ENCODE assay signal across 8 cellular contexts in the genomic region with DNA sequence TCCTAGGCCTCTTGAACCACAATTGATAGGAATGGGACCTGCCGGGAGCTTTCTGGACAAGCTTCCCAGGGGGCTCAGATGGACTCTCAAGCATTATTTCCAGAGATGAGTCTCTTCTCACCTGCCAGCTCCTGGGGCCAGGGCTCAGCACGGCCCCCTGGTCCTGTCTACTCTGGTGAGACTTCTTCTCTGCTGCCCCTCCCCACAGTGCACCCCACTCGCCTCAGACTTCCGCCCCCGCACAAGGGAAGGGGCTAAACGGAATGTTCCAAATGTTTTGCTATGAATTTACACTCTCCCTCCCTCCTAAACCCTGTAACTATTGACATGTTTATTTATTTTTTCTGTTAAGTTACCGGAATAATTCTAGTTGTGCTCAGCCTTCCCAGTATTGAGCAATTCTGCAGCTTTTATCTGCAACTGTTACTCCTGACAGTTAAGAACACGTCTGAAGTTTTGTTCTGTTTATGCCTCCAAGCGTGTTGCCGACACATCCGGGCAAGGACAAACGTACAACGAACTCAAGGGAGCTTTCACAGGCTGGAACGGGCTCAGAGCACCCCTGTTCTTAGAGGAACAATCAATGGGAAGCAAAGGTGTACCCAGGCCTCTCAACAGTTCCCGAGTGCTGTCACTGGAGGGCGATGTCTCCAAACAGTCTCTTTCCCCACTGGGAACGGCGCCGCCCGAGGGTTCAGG. TPM values are rescaled to one million over a fixed set of nuclear protein-coding genes. Genes with fewer than 3 reads are reported as not detected.
DNase-seq lines count a peak whose midpoint lies in the region; ATAC-seq and TF ChIP-seq lines count a peak whose summit lies in the region.

No MANE protein-coding gene starts in this region.

- ATAC-seq in GM18511 (IDR thresholded peaks at IDR 0.05; ENCODE audit: unreplicated experiment): peak; percentile 80
- ATAC-seq in HG02852 (IDR thresholded peaks at IDR 0.05; ENCODE audit: unreplicated experiment): peak; percentile 74

- no peaks in the 10 kb centered on the region for H3K79me2 ChIP-seq in mesendoderm (ENCODE audit: control insufficient read depth, insufficient read depth, low read length)

- H3K27ac ChIP-seq in VCaP (no peak overlapping the region), endodermal cell (ENCODE audit: low read depth, low read length) (no peak overlapping the region), mesendoderm (ENCODE audit: low read depth, low read length) (no peak overlapping the region), tibial nerve (no peak overlapping the region)

- no peaks in the 10 kb centered on the region for H3K9me3 ChIP-seq in endodermal cell (ENCODE audit: control insufficient read depth, low read length)
- no peaks in the 10 kb centered on the region for H3K9me3 ChIP-seq in tibial nerve

- no peak for TF ChIP-seq EP300 in tibial nerve (IDR thresholded peaks at IDR 0.05)

- H2BK5ac ChIP-seq in mesendoderm (ENCODE audit: low read length): no peak overlapping the region

- H4K8ac ChIP-seq in mesendoderm (ENCODE audit: low read depth, low read length): no peak overlapping the region

- TF ChIP-seq CTCF in VCaP (conservative IDR thresholded peaks at IDR 0.05) (peak; percentile 84), endodermal cell (conservative IDR thresholded peaks at IDR 0.05) (peak; percentile 92), tibial nerve (IDR thresholded peaks at IDR 0.05) (peak; percentile 44 to 63 (median 55))

- H3K27me3 Mint-ChIP-seq in endodermal cell (ENCODE audit: insufficient read depth): peaks cover 7% of the 10 kb centered on the region

- H3K36me3 ChIP-seq in endodermal cell (ENCODE audit: control insufficient read depth, insufficient read depth, low read length) (no peaks in the 10 kb centered on the region), mesendoderm (ENCODE audit: control insufficient read depth, insufficient read depth, low read length) (no peaks in the 10 kb centered on the region), tibial nerve (no peaks in the 10 kb centered on the region)

- H4K5ac ChIP-seq in mesendoderm (ENCODE audit: low read length): no peak overlapping the region

- no peak overlapping the region for H3K4me3 ChIP-seq in endodermal cell (ENCODE audit: low read length)
- no peak overlapping the region for H3K4me3 ChIP-seq in mesendoderm (ENCODE audit: low read length)
- no peak overlapping the region for H3K4me3 ChIP-seq in tibial nerve

- no peak overlapping the region for H3K4me3 Mint-ChIP-seq in endodermal cell

- no peak overlapping the region for H3K9ac ChIP-seq in endodermal cell (ENCODE audit: extremely low read depth, low read length, poor library complexity, severe bottlenecking)
- H3K9ac ChIP-seq in mesendoderm (ENCODE audit: low read length): peak overlapping the region; percentile 35

- H3K4me1 ChIP-seq in endodermal cell (ENCODE audit: control insufficient read depth, insufficient read depth, low read length) (peaks cover 11% of the 10 kb centered on the region), mesendoderm (ENCODE audit: control insufficient read depth, low read depth, low read length) (peaks cover 6% of the 10 kb centered on the region), tibial nerve (peaks cover 0 to 19% (median 4%) of the 10 kb centered on the region in 4 donors)

- 21 to 37% methylated on average over 13 to 20 of the region's 20 CpGs for WGBS in endodermal cell (ENCODE audit: insufficient coverage in 1 of 2, insufficient read length in 1 of 2), 2 experiments
- WGBS in mesendoderm (ENCODE audit: extremely low coverage, insufficient coverage, low lambda C conversion rate): no CpG with 5 or more reads among the region's 20 CpGs
- 26 to 29% methylated on average over 20 of the region's 20 CpGs for WGBS in tibial nerve, 2 donors

- no peak for TF ChIP-seq POLR2A in tibial nerve (IDR thresholded peaks at IDR 0.05)

- H3K56ac ChIP-seq in mesendoderm (ENCODE audit: low read length): no peak overlapping the region

- no peak overlapping the region for H2BK120ac ChIP-seq in mesendoderm (ENCODE audit: low read depth, low read length)

- no peak overlapping the region for H3K27ac Mint-ChIP-seq in endodermal cell

- H2BK15ac ChIP-seq in mesendoderm (replicated peaks; ENCODE audit: low read depth): no peak overlapping the region

- H3K4me1 Mint-ChIP-seq in endodermal cell: peaks cover 30% of the 10 kb centered on the region

- H3K36me3 Mint-ChIP-seq in endodermal cell (ENCODE audit: low read depth): no peaks in the 10 kb centered on the region

- no peak overlapping the region for H3K23ac ChIP-seq in mesendoderm (ENCODE audit: low read length)

- H3K4ac ChIP-seq in mesendoderm (ENCODE audit: low read depth, low read length): no peak overlapping the region

- H2AK5ac ChIP-seq in mesendoderm (ENCODE audit: low read length): no peak overlapping the region

- H3K18ac ChIP-seq in mesendoderm (ENCODE audit: low read length): no peak overlapping the region

- H3K27me3 ChIP-seq in endodermal cell (ENCODE audit: control insufficient read depth, insufficient read depth, low read length, poor library complexity, severe bottlenecking) (no peaks in the 10 kb centered on the region), mesendoderm (ENCODE audit: insufficient read depth, low read length, poor library complexity) (no peaks in the 10 kb centered on the region), tibial nerve (peaks cover 0 to 3% of the 10 kb centered on the region in 2 donors)

- H3K4me2 ChIP-seq in mesendoderm (ENCODE audit: low read length): no peak overlapping the region

- H3K9me3 Mint-ChIP-seq in endodermal cell: no peaks in the 10 kb centered on the region

- H3K79me1 ChIP-seq in mesendoderm (ENCODE audit: low read length): no peaks in the 10 kb centered on the region

- DNase-seq in AML-193 (lab: John Stamatoyannopoulos, UW) (peak; percentile 36 to 42), NCI-H128 (lab: John Stamatoyannopoulos, UW; ENCODE audit: unreplicated experiment) (peak; percentile 25), endodermal cell (peak; percentile 94), mesendoderm (peak; percentile 90), tibial nerve (ENCODE audit: low spot score in 2 of 2) (peak; percentile 41 to 46)

RNA-seq across cellular contexts. Expression of a gene that starts 55.2 kb away (rescaled TPM):
- total RNA-seq in endodermal cell: 10 to 100 TPM; 24.4 to 28.8 TPM
- polyA plus RNA-seq in endodermal cell (2013, experiment 1 of 2): 14.6 TPM
- 14.4 TPM for polyA plus RNA-seq in endodermal cell (2013, experiment 2 of 2)
- 6.5 TPM for polyA plus RNA-seq in mesendoderm (2013, experiment 1 of 2)
- polyA plus RNA-seq in mesendoderm (2013, experiment 2 of 2): 5.9 TPM
- 10 to 100 TPM; 35.4 to 68.8 (median 58.0) TPM for total RNA-seq in tibial nerve

Comparison
In these comparisons a context has a peak if more than half of its experiments do, and no peak if none do; other contexts are left out.
1. DNase-seq: peak in every context shown above with its lines; median percentile 94 in endodermal cell; 90 in mesendoderm; 44 in tibial nerve; 39 in AML-193; 25 in NCI-H128.